8 cellular contexts compared by ENCODE assay signal in genomic region chr12:105083551-105084105, GRCh38. TPM values are rescaled to one million over a fixed set of nuclear protein-coding genes. Genes with fewer than 3 reads are reported as not detected.
DNase-seq lines count a peak whose midpoint lies in the region; TF ChIP-seq lines count a peak whose summit lies in the region.

No MANE protein-coding gene starts in this region.

- H3F3A ChIP-seq in MM.1S (ENCODE audit: insufficient read depth, low read length) = 0 out of 2 replicates have a peak, but pooled peaks cover 3% of the 10 kb centered on the region

- peak overlapping the region; percentile 29; the same call in 1 of the 2 replicates for H3K27ac ChIP-seq in MM.1S (ENCODE audit: low read length)

- H3K79me2 ChIP-seq in MM.1S (ENCODE audit: low read length) = peaks cover 21% of the 10 kb centered on the region

- no peaks in the 10 kb centered on the region for H3K9me3 Mint-ChIP-seq in activated naive CD8-positive, alpha-beta T cell (ENCODE audit: low read depth)

- intact Hi-C loops in head of caudate nucleus (cut with DNase I) = no loop called here

- H3K9ac ChIP-seq in MM.1S (ENCODE audit: low read length) = peak overlapping the region; percentile 94

- H3K27me3 ChIP-seq in MM.1S (replicated peaks; ENCODE audit: insufficient read depth, low read length) = no peaks in the 10 kb centered on the region

- H3K36me3 ChIP-seq in MM.1S (replicated peaks; ENCODE audit: insufficient read depth, low read length) = no peaks in the 10 kb centered on the region

- H2AFZ ChIP-seq in MM.1S (ENCODE audit: low read length) = peak overlapping the region; percentile 72

- peak overlapping the region; percentile 85 for H3K4me3 ChIP-seq in MM.1S (ENCODE audit: low read length)

- peak overlapping the region; percentile 86 for H3K4me3 Mint-ChIP-seq in activated naive CD8-positive, alpha-beta T cell

- H3K4me2 ChIP-seq in MM.1S (ENCODE audit: low read depth, low read length) = peak overlapping the region; percentile 97

- TF ChIP-seq CTCF in MM.1S (IDR thresholded peaks at IDR 0.05; ENCODE audit: low read length) = peak; percentile 20; the same call in 1 of the 2 replicates

- no peaks in the 10 kb centered on the region for H3K9me3 ChIP-seq in MM.1S (replicated peaks; ENCODE audit: insufficient read depth, low read length)

- no peak overlapping the region for H3K27ac Mint-ChIP-seq in activated naive CD8-positive, alpha-beta T cell

- no peaks in the 10 kb centered on the region for H4K20me1 ChIP-seq in MM.1S (ENCODE audit: insufficient read depth, low read length)

- DNase-seq in activated CD8-positive, alpha-beta memory T cell treated with anti-CD3 and anti-CD28 coated beads for 24 hours = peak; percentile 60
- DNase-seq in activated CD8-positive, alpha-beta memory T cell treated with anti-CD3 and anti-CD28 coated beads, Interleukin-2, amount 50 U/mL, for 4 hours = no peak
- DNase-seq in MM.1S (peak; percentile 51), head of caudate nucleus (peak; percentile 19 to 86 (median 61)), occipital lobe (lab: John Stamatoyannopoulos, UW) (peak; percentile 50), DMS153 treated with DMSO at 0.1 percent for 48 hours (lab: John Stamatoyannopoulos, UW; ENCODE audit: unreplicated experiment) (no peak), NCI-H187 (lab: John Stamatoyannopoulos, UW) (no peak)

- peaks cover 7% of the 10 kb centered on the region for H3K4me1 ChIP-seq in MM.1S (ENCODE audit: low read length)

- H3K27me3 Mint-ChIP-seq in activated naive CD8-positive, alpha-beta T cell = peaks cover 23% of the 10 kb centered on the region

- peaks cover 10% of the 10 kb centered on the region for H3K4me1 Mint-ChIP-seq in activated naive CD8-positive, alpha-beta T cell (ENCODE audit: low read depth)

- no peaks in the 10 kb centered on the region for H3K9me2 ChIP-seq in MM.1S (replicated peaks; ENCODE audit: insufficient read depth, low read length)

- H3K36me3 Mint-ChIP-seq in activated naive CD8-positive, alpha-beta T cell = no peaks in the 10 kb centered on the region

RNA-seq across cellular contexts. Expression of gene ALDH1L2, which starts 0.6 kb away (rescaled TPM):
- 9.7 TPM for total RNA-seq in occipital lobe

RNA-seq across cellular contexts. Expression of gene WASHC4, which starts 23.9 kb away (rescaled TPM):
- total RNA-seq in occipital lobe = 103 TPM

Comparison
In these comparisons a context has a peak if more than half of its experiments do, and no peak if none do; other contexts are left out.
1. DNase-seq: peak in activated CD8-positive, alpha-beta memory T cell treated with anti-CD3 and anti-CD28 coated beads for 24 hours (single experiment), MM.1S (single experiment), head of caudate nucleus (42 of 42) and occipital lobe (single experiment); none in activated CD8-positive, alpha-beta memory T cell treated with anti-CD3 and anti-CD28 coated beads, Interleukin-2, amount 50 U/mL, for 4 hours (single experiment), DMS153 treated with DMSO at 0.1 percent for 48 hours (single experiment) and NCI-H187 (0 of 2).